Comparison of ENCODE assay signal across 27 cellular contexts in the genomic region with DNA sequence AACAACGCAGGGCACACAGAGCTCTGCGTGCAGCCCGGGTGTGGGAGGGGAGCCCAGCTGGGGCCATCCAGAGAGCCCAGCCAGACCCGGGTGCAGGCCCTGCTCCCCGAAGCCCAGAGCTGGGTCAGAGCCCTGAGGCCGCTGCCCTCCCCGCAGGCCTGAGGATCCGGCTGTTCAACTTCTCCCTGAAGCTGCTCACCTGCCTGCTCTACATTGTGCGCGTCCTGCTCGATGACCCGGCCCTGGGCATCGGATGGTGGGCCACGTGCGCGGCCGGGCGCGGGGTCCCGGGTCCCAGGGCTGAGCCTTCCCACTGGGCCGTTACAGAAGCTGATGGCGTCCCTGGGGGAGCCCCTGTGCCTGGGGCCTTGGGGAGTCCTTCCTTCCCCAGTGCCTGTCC. TPM values are rescaled to one million over a fixed set of nuclear protein-coding genes. Genes with fewer than 3 reads are reported as not detected.
"Had no signal": no experiment of that assay in that cellular context is flagged by ENCODE, and none has a peak within 500 bp of the region (broad histone marks: within the 10 kb centered on the region; RNA-seq: fewer than 3 reads in every experiment).

No MANE protein-coding gene starts in this region.

- H3K27me3 ChIP-seq: colonic mucosa, dorsolateral prefrontal cortex, foreskin keratinocyte, gastrocnemius medialis had no signal

- H3K27ac ChIP-seq: colonic mucosa, coronary artery, dorsolateral prefrontal cortex, epithelial cell of prostate, esophagus muscularis mucosa, esophagus squamous epithelium, foreskin keratinocyte, gastrocnemius medialis, gastroesophageal sphincter, heart left ventricle, heart right ventricle had no signal

- H3K4me3 ChIP-seq: colonic mucosa, coronary artery, dorsolateral prefrontal cortex, esophagus muscularis mucosa, esophagus squamous epithelium, gastrocnemius medialis, gastroesophageal sphincter, heart left ventricle, heart right ventricle had no signal

- DNase-seq: colonic mucosa; cortex of kidney; dermis blood vessel endothelial cell; dorsolateral prefrontal cortex; effector CD4-positive, alpha-beta T cell; effector CD8-positive, alpha-beta T cell; effector memory CD4-positive, alpha-beta T cell; effector memory CD8-positive, alpha-beta T cell; endodermal cell; erythroblast; esophagus squamous epithelium; foreskin fibroblast; foreskin keratinocyte; foreskin melanocyte; gastrocnemius medialis; glutamatergic neuron; head of caudate nucleus; heart left ventricle; heart right ventricle had no signal

- ATAC-seq: effector memory CD8-positive, alpha-beta T cell; esophagus mucosa; foreskin keratinocyte; gastrocnemius medialis; gastroesophageal sphincter; heart left ventricle; heart right ventricle had no signal

- H3K36me3 ChIP-seq: colonic mucosa, esophagus muscularis mucosa, esophagus squamous epithelium, gastrocnemius medialis, gastroesophageal sphincter, heart left ventricle, heart right ventricle had no signal

- H3K9me3 ChIP-seq: colonic mucosa, esophagus squamous epithelium, gastrocnemius medialis, heart left ventricle, heart right ventricle had no signal

- H3K4me1 ChIP-seq: colonic mucosa, esophagus muscularis mucosa, esophagus squamous epithelium, foreskin keratinocyte, gastroesophageal sphincter, heart left ventricle, heart right ventricle had no signal

RNA-seq across cellular contexts. Expression of gene KCNT1, which starts 48.8 kb away (rescaled TPM):
- polyA plus RNA-seq: endothelial cell of umbilical vein, fibroblast of lung, foreskin keratinocyte had no signal

RNA-seq across cellular contexts. Expression of gene SOHLH1, which starts 51.5 kb away (rescaled TPM):
- polyA plus RNA-seq: endothelial cell of umbilical vein, esophagus, fibroblast of lung, foreskin keratinocyte, heart left ventricle, heart right ventricle had no signal
